In the genomic region with DNA sequence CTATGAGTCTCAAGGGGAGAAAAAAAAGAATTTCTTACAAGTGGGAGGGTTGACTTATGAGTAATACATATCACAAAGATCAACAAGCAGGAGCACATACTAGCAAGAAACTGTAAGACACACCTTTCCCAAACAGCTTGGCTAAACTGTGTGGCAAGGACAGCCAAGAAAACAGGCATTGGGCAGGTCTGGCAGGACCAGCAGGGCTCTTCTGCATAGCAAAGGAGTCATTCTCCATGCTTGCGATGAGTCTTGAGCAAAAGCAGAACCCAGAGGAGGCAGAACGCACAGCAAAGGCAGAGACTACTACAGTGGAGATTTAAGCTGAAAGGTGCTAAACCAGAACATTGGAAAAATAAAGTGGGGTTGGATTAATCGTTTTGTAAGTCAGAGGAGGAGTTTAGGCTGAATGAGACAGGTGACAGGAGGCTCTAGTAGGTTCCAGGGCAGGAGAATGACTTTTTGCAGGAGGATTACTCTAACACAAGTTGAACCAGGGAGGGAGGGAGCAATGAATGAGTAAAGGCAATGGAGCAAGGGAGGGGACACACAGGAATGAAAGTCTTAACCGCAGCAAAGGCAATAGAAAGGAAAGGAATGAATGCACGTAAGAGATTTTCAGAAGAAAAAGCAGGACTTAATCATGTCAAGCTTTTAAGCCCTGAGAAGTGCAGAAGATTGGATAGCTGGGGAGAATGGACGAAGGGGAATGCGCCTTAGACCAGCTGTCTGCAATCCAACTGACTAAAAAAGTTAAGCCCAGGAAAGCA, we compare ENCODE assay signal across 10 cellular contexts. TPM values are rescaled to one million over a fixed set of nuclear protein-coding genes. Genes with fewer than 3 reads are reported as not detected.
DNase-seq lines count a peak whose midpoint lies in the region; ATAC-seq, FAIRE-seq and TF ChIP-seq lines count a peak whose summit lies in the region.
"Had no signal": no experiment of that assay in that cellular context is flagged by ENCODE, and none has a peak within 500 bp of the region (broad histone marks: within the 10 kb centered on the region; RNA-seq: fewer than 3 reads in every experiment).

No MANE protein-coding gene starts in this region.

- H3K4me3 ChIP-seq in HFF-Myc (replicated peaks; ENCODE audit: low read depth, low read length) (0 out of 2 replicates have a peak overlapping the region, but pooled peaks have one; percentile 5), colonic mucosa (no peak overlapping the region), mesodermal cell (ENCODE audit: extremely low read depth, insufficient read depth, low read length, poor library complexity, severe bottlenecking) (no peak overlapping the region)

- H3K4me1 ChIP-seq in colonic mucosa = peaks cover 18% of the 10 kb centered on the region
- peaks cover 17% of the 10 kb centered on the region for H3K4me1 ChIP-seq in mesodermal cell (ENCODE audit: control insufficient read depth, insufficient read depth, low read length, poor library complexity, severe bottlenecking)

- TF ChIP-seq CTCF in 22Rv1 (IDR thresholded peaks at IDR 0.05) (no peak), HFF-Myc (IDR thresholded peaks at IDR 0.05; ENCODE audit: low read depth, low read length, missing control alignments) (no peak), colonic mucosa (IDR thresholded peaks at IDR 0.05) (no peak), D721Med (IDR thresholded peaks at IDR 0.05; ENCODE audit: insufficient read depth, missing control alignments) (no peak)

- 39 to 58% methylated on average over 6 to 7 of the region's 7 CpGs for WGBS in mesodermal cell (ENCODE audit: insufficient coverage in 2 of 2), 2 experiments

- H3K9me3 Mint-ChIP-seq in stimulated activated naive CD8-positive, alpha-beta T cell treated with anti-CD3 and anti-CD28 coated beads, Interleukin-15, amount 100 ng/mL, for 72 hours = no peaks in the 10 kb centered on the region

- FAIRE-seq in D721Med (lab: Jason Lieb, UNC) = no peak

- intact Hi-C loops in colonic mucosa (cut with DNase I) = no loop called here

- H3K27me3 Mint-ChIP-seq in stimulated activated naive CD8-positive, alpha-beta T cell treated with anti-CD3 and anti-CD28 coated beads, Interleukin-15, amount 100 ng/mL, for 72 hours = no peaks in the 10 kb centered on the region

- no peak overlapping the region for H3K27ac Mint-ChIP-seq in stimulated activated naive CD8-positive, alpha-beta T cell treated with anti-CD3 and anti-CD28 coated beads, Interleukin-15, amount 100 ng/mL, for 72 hours

- ATAC-seq in HG03095 (IDR thresholded peaks at IDR 0.05; ENCODE audit: unreplicated experiment) = no peak
- ATAC-seq in stimulated activated naive CD8-positive, alpha-beta T cell treated with anti-CD3 and anti-CD28 coated beads, Interleukin-15, amount 100 ng/mL, for 72 hours = no peak

- H3K36me3 ChIP-seq in colonic mucosa (no peaks in the 10 kb centered on the region), mesodermal cell (ENCODE audit: control insufficient read depth, insufficient read depth, low read length) (peaks cover 37% of the 10 kb centered on the region)

- no peaks in the 10 kb centered on the region for H3K27me3 ChIP-seq in colonic mucosa

- no peak overlapping the region for H3K4me3 Mint-ChIP-seq in stimulated activated naive CD8-positive, alpha-beta T cell treated with anti-CD3 and anti-CD28 coated beads, Interleukin-15, amount 100 ng/mL, for 72 hours

- H3K27ac ChIP-seq in 22Rv1 (peak overlapping the region; percentile 39), colonic mucosa (peak overlapping the region; percentile 67), mesodermal cell (ENCODE audit: low read depth, low read length, severe bottlenecking) (peak overlapping the region; percentile 18)

- peaks cover 45% of the 10 kb centered on the region for H3K4me1 Mint-ChIP-seq in stimulated activated naive CD8-positive, alpha-beta T cell treated with anti-CD3 and anti-CD28 coated beads, Interleukin-15, amount 100 ng/mL, for 72 hours

- DNase-seq in HFF-Myc (ENCODE audit: extremely low read depth, low read depth) (no peak), colonic mucosa (peak; percentile 76), NCI-H1694 (lab: John Stamatoyannopoulos, UW) (no peak), D721Med (ENCODE audit: insufficient read length, low spot score) (no peak)
- no peak for DNase-seq in stimulated activated naive CD8-positive, alpha-beta T cell treated with anti-CD3 and anti-CD28 coated beads, Interleukin-15, amount 100 ng/mL, for 72 hours
- DNase-seq: immature natural killer cell; stimulated activated CD4-positive, alpha-beta T cell treated with anti-CD3 and anti-CD28 coated beads, Interleukin-4, amount 100 ng/mL, for 4 hours had no signal

- peak overlapping the region; percentile 45 to 53 for H3K9ac ChIP-seq in colonic mucosa (ENCODE audit: low read depth in 2 of 2, low read length in 2 of 2)

- H3K9me3 ChIP-seq in colonic mucosa = no peaks in the 10 kb centered on the region
- H3K9me3 ChIP-seq in mesodermal cell (ENCODE audit: control insufficient read depth, low read length) = no peaks in the 10 kb centered on the region

RNA-seq across cellular contexts. Expression of a gene that starts 2.7 kb away (rescaled TPM):
- total RNA-seq in colonic mucosa = 10 to 100 TPM; 27.1 to 40.7 TPM
- polyA plus RNA-seq in mesodermal cell (2013, experiment 1 of 2) = 27.2 TPM
- polyA plus RNA-seq in mesodermal cell (2013, experiment 2 of 2) = 27.3 TPM
